ENCODE assay signal across 1 cellular context in genomic region chr9:74333633-74334032, GRCh38.
TF ChIP-seq lines count a peak whose summit lies in the region.

No MANE protein-coding gene starts in this region.

TF ChIP-seq in neural cell, 6 proteins besides CTCF, POLR2A, EP300 and RAD21 (continued from another document):
- TF ChIP-seq REST (IDR thresholded peaks at IDR 0.05; ENCODE audit: borderline replicate concordance) = no peak
